Comparison of ENCODE assay signal across 8 cellular contexts in genomic region chr5:76403713-76403962, GRCh38. TPM values are rescaled to one million over a fixed set of nuclear protein-coding genes. Genes with fewer than 3 reads are reported as not detected.
DNase-seq lines count a peak whose midpoint lies in the region; ATAC-seq lines count a peak whose summit lies in the region.

No MANE protein-coding gene starts in this region.

- H3K9me3 ChIP-seq in iPS-18c (ENCODE audit: control insufficient read depth, insufficient read depth, low read length): no peaks in the 10 kb centered on the region
- H3K9me3 ChIP-seq in stomach smooth muscle (ENCODE audit: control insufficient read depth in 2 of 2, low read length in 2 of 2): no peaks in the 10 kb centered on the region

- H3K36me3 Mint-ChIP-seq in activated CD8-positive, alpha-beta T cell treated with anti-CD3 and anti-CD28 coated beads, Interleukin-2, amount 10 ng/mL, durations not matched to agents 7 days and 5 days (ENCODE audit: low read depth): peaks cover 23% of the 10 kb centered on the region

- ATAC-seq in activated CD8-positive, alpha-beta T cell treated with anti-CD3 and anti-CD28 coated beads, Interleukin-2, amount 10 ng/mL, durations not matched to agents 7 days and 5 days: no peak

- H3K4me3 ChIP-seq in iPS-18c (ENCODE audit: insufficient read depth, low read depth, low read length) (peak overlapping the region; percentile 87), stomach smooth muscle (ENCODE audit: low read length in 2 of 2) (peak overlapping the region; percentile 63 to 73)

- H3K4me1 ChIP-seq in stomach smooth muscle (ENCODE audit: control insufficient read depth, insufficient read depth, low read length): peaks cover 8% of the 10 kb centered on the region

- H3K36me3 ChIP-seq in stomach smooth muscle (ENCODE audit: control insufficient read depth in 2 of 2, insufficient read depth in 2 of 2, low read length in 2 of 2): no peaks in the 10 kb centered on the region

- H3K9ac ChIP-seq in stomach smooth muscle (ENCODE audit: low read length in 2 of 2): peak overlapping the region in 1 of 2 donors; percentile 22

- peaks cover 62% of the 10 kb centered on the region for H3K4me1 Mint-ChIP-seq in activated CD8-positive, alpha-beta T cell treated with anti-CD3 and anti-CD28 coated beads, Interleukin-2, amount 10 ng/mL, durations not matched to agents 7 days and 5 days (ENCODE audit: low read depth)

- peaks cover 2 to 11% of the 10 kb centered on the region in 2 donors for H3K27me3 ChIP-seq in stomach smooth muscle (ENCODE audit: control insufficient read depth in 1 of 2, insufficient read depth in 2 of 2, low read length in 2 of 2)

- H3K27ac ChIP-seq in stomach smooth muscle (ENCODE audit: low read length): no peak overlapping the region

- H3K9me3 Mint-ChIP-seq in activated CD8-positive, alpha-beta T cell treated with anti-CD3 and anti-CD28 coated beads, Interleukin-2, amount 10 ng/mL, durations not matched to agents 7 days and 5 days (ENCODE audit: insufficient read depth): no peaks in the 10 kb centered on the region

- peak overlapping the region; percentile 98 for H3K27ac Mint-ChIP-seq in activated CD8-positive, alpha-beta T cell treated with anti-CD3 and anti-CD28 coated beads, Interleukin-2, amount 10 ng/mL, durations not matched to agents 7 days and 5 days

- H3K4me3 Mint-ChIP-seq in activated CD8-positive, alpha-beta T cell treated with anti-CD3 and anti-CD28 coated beads, Interleukin-2, amount 10 ng/mL, durations not matched to agents 7 days and 5 days: peak overlapping the region; percentile 89

- H3K27me3 Mint-ChIP-seq in activated CD8-positive, alpha-beta T cell treated with anti-CD3 and anti-CD28 coated beads, Interleukin-2, amount 10 ng/mL, durations not matched to agents 7 days and 5 days (ENCODE audit: low read depth): peaks cover 4% of the 10 kb centered on the region

- CTCF ChIA-PET in activated CD8-positive, alpha-beta T cell treated with anti-CD3 and anti-CD28 coated beads, Interleukin-2, amount 10 ng/mL, durations not matched to agents 7 days and 5 days (lab: Charles Lee): interaction anchor here (0.7 to 8.5 kb wide), 35 partner anchors 8 to 452 kb away, joined by 3 to 114 read pairs (median 4); no protein-coding TSS in a partner anchor

- POLR2A ChIA-PET in activated CD8-positive, alpha-beta T cell treated with anti-CD3 and anti-CD28 coated beads, Interleukin-2, amount 10 ng/mL, durations not matched to agents 7 days and 5 days (lab: Charles Lee): interaction anchor here (0.7 to 4.6 kb wide), 18 partner anchors 10 to 179 kb away, joined by 3 to 64 read pairs (median 4); no protein-coding TSS in a partner anchor

- DNase-seq in SKM-1 treated with dmso at 0.1 percent for 144 hours (lab: John Stamatoyannopoulos, UW; ENCODE audit: unreplicated experiment) (peak; percentile 29), SKM-1 (lab: John Stamatoyannopoulos, UW; ENCODE audit: unreplicated experiment) (no peak), DMS79 treated with DMSO at 0.1 percent for 48 hours (lab: John Stamatoyannopoulos, UW) (no peak), NCI-H446 (lab: John Stamatoyannopoulos, UW) (no peak), NCI-H2081 treated with DMSO at 0.1 percent for 48 hours (lab: John Stamatoyannopoulos, UW) (no peak)
- DNase-seq in activated CD8-positive, alpha-beta T cell treated with anti-CD3 and anti-CD28 coated beads, Interleukin-2, amount 10 ng/mL, durations not matched to agents 7 days and 5 days: no peak

RNA-seq across cellular contexts. Expression of gene IQGAP2, which starts 0.6 kb away (rescaled TPM):
- total RNA-seq in activated CD8-positive, alpha-beta T cell treated with anti-CD3 and anti-CD28 coated beads, Interleukin-2, amount 10 ng/mL, durations not matched to agents 7 days and 5 days: 10 to 100 TPM; 62.7 to 72.1 TPM
